Comparison of ENCODE assay signal across 2 cellular contexts in the genomic region with DNA sequence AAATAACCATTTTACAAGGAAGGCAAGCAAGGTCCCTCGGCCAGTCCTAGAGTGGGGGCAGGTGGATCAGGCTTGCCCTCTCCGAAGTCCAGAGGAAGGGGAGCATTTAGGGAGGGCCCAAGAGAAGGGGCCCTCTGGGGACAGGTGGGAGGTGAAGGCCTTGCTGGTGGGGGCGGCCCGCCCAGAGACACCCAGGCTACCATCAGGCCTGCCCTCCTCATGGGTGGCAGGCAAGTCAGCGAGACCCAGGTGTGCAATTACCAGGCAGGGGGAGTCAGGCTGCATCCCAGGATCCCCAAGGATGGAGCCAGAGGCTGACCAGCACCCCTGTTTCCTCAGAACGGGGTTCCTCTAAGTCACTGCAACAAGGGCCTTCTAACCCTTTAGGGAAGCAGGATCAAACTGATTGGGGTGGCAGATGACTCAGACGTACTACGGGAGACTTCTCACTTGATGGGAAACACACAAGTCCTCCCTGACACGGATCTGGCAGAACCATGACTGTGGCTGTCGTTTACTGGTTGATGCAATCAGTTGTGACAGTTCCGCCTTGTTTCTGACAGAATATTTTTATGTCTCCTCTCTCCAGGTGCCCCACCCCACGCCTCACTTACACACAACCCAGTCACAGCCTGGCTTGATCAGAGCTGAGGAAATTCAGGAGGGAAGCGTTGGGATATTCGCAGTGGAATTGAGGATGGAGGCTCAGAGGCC.
A peak's percentile ranks its signal among the peaks of the same experiment; 100 is the strongest.
TF ChIP-seq lines count a peak whose summit lies in the region.

No MANE protein-coding gene starts in this region.

TF ChIP-seq in K562, 482 proteins besides CTCF, POLR2A, EP300 and RAD21 (continues in another document):
- no peak for TF ChIP-seq NELFE (IDR thresholded peaks at IDR 0.05; ENCODE audit: insufficient read depth, insufficient read length)
- TF ChIP-seq, protein P1, sequence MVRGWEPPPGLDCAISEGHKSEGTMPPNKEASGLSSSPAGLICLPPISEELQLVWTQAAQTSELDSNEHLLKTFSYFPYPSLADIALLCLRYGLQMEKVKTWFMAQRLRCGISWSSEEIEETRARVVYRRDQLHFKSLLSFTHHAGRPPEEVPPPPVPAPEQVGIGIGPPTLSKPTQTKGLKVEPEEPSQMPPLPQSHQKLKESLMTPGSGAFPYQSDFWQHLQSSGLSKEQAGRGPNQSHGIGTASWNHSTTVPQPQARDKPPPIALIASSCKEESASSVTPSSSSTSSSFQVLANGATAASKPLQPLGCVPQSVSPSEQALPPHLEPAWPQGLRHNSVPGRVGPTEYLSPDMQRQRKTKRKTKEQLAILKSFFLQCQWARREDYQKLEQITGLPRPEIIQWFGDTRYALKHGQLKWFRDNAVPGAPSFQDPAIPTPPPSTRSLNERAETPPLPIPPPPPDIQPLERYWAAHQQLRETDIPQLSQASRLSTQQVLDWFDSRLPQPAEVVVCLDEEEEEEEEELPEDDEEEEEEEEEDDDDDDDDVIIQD (CRISPR knock-in tag; IDR thresholded peaks at IDR 0.05): no peak
- TF ChIP-seq, protein P2, sequence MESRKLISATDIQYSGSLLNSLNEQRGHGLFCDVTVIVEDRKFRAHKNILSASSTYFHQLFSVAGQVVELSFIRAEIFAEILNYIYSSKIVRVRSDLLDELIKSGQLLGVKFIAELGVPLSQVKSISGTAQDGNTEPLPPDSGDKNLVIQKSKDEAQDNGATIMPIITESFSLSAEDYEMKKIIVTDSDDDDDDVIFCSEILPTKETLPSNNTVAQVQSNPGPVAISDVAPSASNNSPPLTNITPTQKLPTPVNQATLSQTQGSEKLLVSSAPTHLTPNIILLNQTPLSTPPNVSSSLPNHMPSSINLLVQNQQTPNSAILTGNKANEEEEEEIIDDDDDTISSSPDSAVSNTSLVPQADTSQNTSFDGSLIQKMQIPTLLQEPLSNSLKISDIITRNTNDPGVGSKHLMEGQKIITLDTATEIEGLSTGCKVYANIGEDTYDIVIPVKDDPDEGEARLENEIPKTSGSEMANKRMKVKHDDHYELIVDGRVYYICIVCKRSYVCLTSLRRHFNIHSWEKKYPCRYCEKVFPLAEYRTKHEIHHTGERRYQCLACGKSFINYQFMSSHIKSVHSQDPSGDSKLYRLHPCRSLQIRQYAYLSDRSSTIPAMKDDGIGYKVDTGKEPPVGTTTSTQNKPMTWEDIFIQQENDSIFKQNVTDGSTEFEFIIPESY (CRISPR knock-in tag; IDR thresholded peaks at IDR 0.05): no peak
- peak; percentile 14; the same call in 1 of the 2 replicates for TF ChIP-seq TCF3 (CRISPR knock-in tag; IDR thresholded peaks at IDR 0.05)
- no peak for TF ChIP-seq SRSF1 (IDR thresholded peaks at IDR 0.05; ENCODE audit: low read depth, low read length)
- TF ChIP-seq, protein P3, sequence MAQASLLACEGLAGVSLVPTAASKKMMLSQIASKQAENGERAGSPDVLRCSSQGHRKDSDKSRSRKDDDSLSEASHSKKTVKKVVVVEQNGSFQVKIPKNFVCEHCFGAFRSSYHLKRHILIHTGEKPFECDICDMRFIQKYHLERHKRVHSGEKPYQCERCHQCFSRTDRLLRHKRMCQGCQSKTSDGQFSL (CRISPR knock-in tag; IDR thresholded peaks at IDR 0.05): no peak
- TF ChIP-seq, protein P3 (tag; IDR thresholded peaks at IDR 0.05): no peak
- no peak for TF ChIP-seq RFX7 (CRISPR knock-in tag; IDR thresholded peaks at IDR 0.05)
- no peak for TF ChIP-seq PHB (CRISPR knock-in tag; IDR thresholded peaks at IDR 0.05)
- no peak for TF ChIP-seq ESRRB (CRISPR knock-in tag; IDR thresholded peaks at IDR 0.05; ENCODE audit: borderline replicate concordance)
- TF ChIP-seq, protein P4, sequence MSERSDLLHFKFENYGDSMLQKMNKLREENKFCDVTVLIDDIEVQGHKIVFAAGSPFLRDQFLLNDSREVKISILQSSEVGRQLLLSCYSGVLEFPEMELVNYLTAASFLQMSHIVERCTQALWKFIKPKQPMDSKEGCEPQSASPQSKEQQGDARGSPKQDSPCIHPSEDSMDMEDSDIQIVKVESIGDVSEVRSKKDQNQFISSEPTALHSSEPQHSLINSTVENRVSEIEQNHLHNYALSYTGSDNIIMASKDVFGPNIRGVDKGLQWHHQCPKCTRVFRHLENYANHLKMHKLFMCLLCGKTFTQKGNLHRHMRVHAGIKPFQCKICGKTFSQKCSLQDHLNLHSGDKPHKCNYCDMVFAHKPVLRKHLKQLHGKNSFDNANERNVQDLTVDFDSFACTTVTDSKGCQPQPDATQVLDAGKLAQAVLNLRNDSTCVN (CRISPR knock-in tag; IDR thresholded peaks at IDR 0.05): no peak
- TF ChIP-seq, protein P5, sequence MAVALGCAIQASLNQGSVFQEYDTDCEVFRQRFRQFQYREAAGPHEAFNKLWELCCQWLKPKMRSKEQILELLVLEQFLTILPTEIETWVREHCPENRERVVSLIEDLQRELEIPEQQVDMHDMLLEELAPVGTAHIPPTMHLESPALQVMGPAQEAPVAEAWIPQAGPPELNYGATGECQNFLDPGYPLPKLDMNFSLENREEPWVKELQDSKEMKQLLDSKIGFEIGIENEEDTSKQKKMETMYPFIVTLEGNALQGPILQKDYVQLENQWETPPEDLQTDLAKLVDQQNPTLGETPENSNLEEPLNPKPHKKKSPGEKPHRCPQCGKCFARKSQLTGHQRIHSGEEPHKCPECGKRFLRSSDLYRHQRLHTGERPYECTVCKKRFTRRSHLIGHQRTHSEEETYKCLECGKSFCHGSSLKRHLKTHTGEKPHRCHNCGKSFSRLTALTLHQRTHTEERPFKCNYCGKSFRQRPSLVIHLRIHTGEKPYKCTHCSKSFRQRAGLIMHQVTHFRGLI (CRISPR knock-in tag; IDR thresholded peaks at IDR 0.05): no peak
- TF ChIP-seq RBM34 (IDR thresholded peaks at IDR 0.05; ENCODE audit: borderline replicate concordance, insufficient read depth, low read length): no peak
- TF ChIP-seq, protein P6, sequence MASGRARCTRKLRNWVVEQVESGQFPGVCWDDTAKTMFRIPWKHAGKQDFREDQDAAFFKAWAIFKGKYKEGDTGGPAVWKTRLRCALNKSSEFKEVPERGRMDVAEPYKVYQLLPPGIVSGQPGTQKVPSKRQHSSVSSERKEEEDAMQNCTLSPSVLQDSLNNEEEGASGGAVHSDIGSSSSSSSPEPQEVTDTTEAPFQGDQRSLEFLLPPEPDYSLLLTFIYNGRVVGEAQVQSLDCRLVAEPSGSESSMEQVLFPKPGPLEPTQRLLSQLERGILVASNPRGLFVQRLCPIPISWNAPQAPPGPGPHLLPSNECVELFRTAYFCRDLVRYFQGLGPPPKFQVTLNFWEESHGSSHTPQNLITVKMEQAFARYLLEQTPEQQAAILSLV (tag; IDR thresholded peaks at IDR 0.05): no peak
- no peak for TF ChIP-seq KLF1 (tag; IDR thresholded peaks at IDR 0.05)
- no peak; the same call in 1 of the 2 replicates for TF ChIP-seq SMARCA4 (IDR thresholded peaks at IDR 0.05)
- TF ChIP-seq GATAD2B (IDR thresholded peaks at IDR 0.05; ENCODE audit: borderline replicate concordance): no peak

TF ChIP-seq in neural cell, 6 proteins besides CTCF, POLR2A, EP300 and RAD21:
- peak; percentile 56 for TF ChIP-seq POLR2AphosphoS5 (IDR thresholded peaks at IDR 0.05)
- no peak for TF ChIP-seq SMC3 (conservative IDR thresholded peaks at IDR 0.05; ENCODE audit: poor library complexity)
